9 cellular contexts compared by ENCODE assay signal in the genomic region with DNA sequence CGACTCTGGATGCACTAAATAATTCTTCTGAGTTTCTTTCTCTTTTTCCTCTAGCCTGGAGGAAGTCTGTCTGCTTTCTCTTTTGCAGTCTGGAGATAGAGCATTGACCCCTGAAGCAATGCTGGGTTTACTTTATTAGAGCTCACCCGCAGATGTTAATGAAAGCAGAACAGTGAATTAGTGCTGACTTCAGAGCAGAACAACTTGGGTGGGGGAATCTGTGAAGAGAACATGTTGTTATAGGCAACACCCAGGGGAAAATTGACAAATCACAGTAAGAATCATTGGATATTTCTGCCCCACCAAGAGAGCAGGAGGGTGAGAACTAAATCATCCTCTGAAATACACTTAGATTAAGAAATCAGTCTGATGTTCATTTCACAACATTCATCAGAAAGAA.
DNase-seq lines count a peak whose midpoint lies in the region; ATAC-seq and TF ChIP-seq lines count a peak whose summit lies in the region.
"Had no signal": no experiment of that assay in that cellular context is flagged by ENCODE, and none has a peak within 500 bp of the region (broad histone marks: within the 10 kb centered on the region; RNA-seq: fewer than 3 reads in every experiment).

No MANE protein-coding gene starts in this region.

- H3K9me3 Mint-ChIP-seq in dendritic cell treated with granulocyte-macrophage colony-stimulating factor and Interleukin-4, amounts not matched to agents 40 ng/mL and 50 ng/mL, for 4 days, result peaks cover 11% of the 10 kb centered on the region
- H3K9me3 Mint-ChIP-seq in activated CD4-positive, alpha-beta T cell treated with anti-CD3 and anti-CD28 coated beads for 36 hours (ENCODE audit: low read depth), result no peaks in the 10 kb centered on the region

- H3K36me3 Mint-ChIP-seq in dendritic cell treated with granulocyte-macrophage colony-stimulating factor and Interleukin-4, amounts not matched to agents 40 ng/mL and 50 ng/mL, for 4 days (ENCODE audit: low read depth), result no peaks in the 10 kb centered on the region
- no peaks in the 10 kb centered on the region for H3K36me3 Mint-ChIP-seq in activated CD4-positive, alpha-beta T cell treated with anti-CD3 and anti-CD28 coated beads for 36 hours (ENCODE audit: low read depth)
- H3K36me3 Mint-ChIP-seq: activated naive CD8-positive, alpha-beta T cell had no signal

- H3K27me3 ChIP-seq in mesendoderm (ENCODE audit: insufficient read depth, low read length, poor library complexity), result no peaks in the 10 kb centered on the region
- no peaks in the 10 kb centered on the region for H3K27me3 ChIP-seq in vagina

- no peak overlapping the region for H2BK120ac ChIP-seq in mesendoderm (ENCODE audit: low read depth, low read length)

- H2AK5ac ChIP-seq in mesendoderm (ENCODE audit: low read length), result no peak overlapping the region

- no peak overlapping the region for H3K4me3 ChIP-seq in mesendoderm (ENCODE audit: low read length)
- no peak overlapping the region for H3K4me3 ChIP-seq in vagina

- CTCF ChIA-PET in activated CD4-positive, alpha-beta T cell treated with anti-CD3 and anti-CD28 coated beads for 36 hours (lab: Charles Lee), result no interaction called here

- no peak overlapping the region for H4K8ac ChIP-seq in mesendoderm (ENCODE audit: low read depth, low read length)

- peak overlapping the region; percentile 70 for H3K27ac Mint-ChIP-seq in dendritic cell treated with granulocyte-macrophage colony-stimulating factor and Interleukin-4, amounts not matched to agents 40 ng/mL and 50 ng/mL, for 4 days
- H3K27ac Mint-ChIP-seq in activated CD4-positive, alpha-beta T cell treated with anti-CD3 and anti-CD28 coated beads for 36 hours, result no peak overlapping the region
- H3K27ac Mint-ChIP-seq: activated naive CD8-positive, alpha-beta T cell had no signal

- H3K4me2 ChIP-seq in mesendoderm (ENCODE audit: low read length), result no peak overlapping the region

- TF ChIP-seq CTCF in vagina (IDR thresholded peaks at IDR 0.05), result no peak

- H3K79me2 ChIP-seq in mesendoderm (ENCODE audit: control insufficient read depth, insufficient read depth, low read length), result peaks cover 13% of the 10 kb centered on the region

- H3K9ac ChIP-seq in mesendoderm (ENCODE audit: low read length), result no peak overlapping the region

- H3K36me3 ChIP-seq in mesendoderm (ENCODE audit: control insufficient read depth, insufficient read depth, low read length), result no peaks in the 10 kb centered on the region
- H3K36me3 ChIP-seq in vagina, result no peaks in the 10 kb centered on the region

- DNase-seq in Right ventricle myocardium inferior (ENCODE audit: missing footprints), result no peak
- DNase-seq in cardiac septum (ENCODE audit: low spot score), result no peak
- DNase-seq in mesendoderm, result no peak
- no peak for DNase-seq in vagina (ENCODE audit: extremely low spot score in 2 of 2)
- DNase-seq in activated CD4-positive, alpha-beta T cell treated with anti-CD3 and anti-CD28 coated beads for 36 hours, result no peak
- DNase-seq in NK-92 treated with Interleukin-12 subunit alpha and Interleukin-12 subunit beta, amount 100 ng/mL, for 24 hours (lab: John Stamatoyannopoulos, UW), result no peak
- DNase-seq in ecto neural progenitor cell (ENCODE audit: low spot score), result no peak

- no peak overlapping the region for H3K56ac ChIP-seq in mesendoderm (ENCODE audit: low read length)

- peaks cover 13% of the 10 kb centered on the region for H3K79me1 ChIP-seq in mesendoderm (ENCODE audit: low read length)

- H4K5ac ChIP-seq in mesendoderm (ENCODE audit: low read length), result no peak overlapping the region

- no peak overlapping the region for H3K4me3 Mint-ChIP-seq in dendritic cell treated with granulocyte-macrophage colony-stimulating factor and Interleukin-4, amounts not matched to agents 40 ng/mL and 50 ng/mL, for 4 days
- no peak overlapping the region for H3K4me3 Mint-ChIP-seq in activated CD4-positive, alpha-beta T cell treated with anti-CD3 and anti-CD28 coated beads for 36 hours
- H3K4me3 Mint-ChIP-seq: activated naive CD8-positive, alpha-beta T cell had no signal

- H3K4me1 ChIP-seq in mesendoderm (ENCODE audit: control insufficient read depth, low read depth, low read length) (peaks cover 2% of the 10 kb centered on the region), vagina (peaks cover 23% of the 10 kb centered on the region)

- no peak for TF ChIP-seq POLR2A in vagina (IDR thresholded peaks at IDR 0.05)

- POLR2A ChIA-PET in activated CD4-positive, alpha-beta T cell treated with anti-CD3 and anti-CD28 coated beads for 36 hours (lab: Charles Lee), result no interaction called here

- peak; percentile 89 for ATAC-seq in Right ventricle myocardium inferior
- no peak for ATAC-seq in activated CD4-positive, alpha-beta T cell treated with anti-CD3 and anti-CD28 coated beads for 36 hours

- H3K27me3 Mint-ChIP-seq in dendritic cell treated with granulocyte-macrophage colony-stimulating factor and Interleukin-4, amounts not matched to agents 40 ng/mL and 50 ng/mL, for 4 days, result no peaks in the 10 kb centered on the region
- H3K27me3 Mint-ChIP-seq in activated CD4-positive, alpha-beta T cell treated with anti-CD3 and anti-CD28 coated beads for 36 hours, result peaks cover 20% of the 10 kb centered on the region

- H3K27ac ChIP-seq in mesendoderm (ENCODE audit: low read depth, low read length), result no peak overlapping the region
- H3K27ac ChIP-seq in vagina, result peak overlapping the region; percentile 23

- peak overlapping the region; percentile 45 for H3K18ac ChIP-seq in mesendoderm (ENCODE audit: low read length)

- H3K23ac ChIP-seq in mesendoderm (ENCODE audit: low read length), result no peak overlapping the region

- intact Hi-C loops in Right ventricle myocardium inferior (cut with DNase I) (loop anchor here (10.0 kb wide), 1 partner anchor 165 kb away; a partner anchor contains a TSS), cardiac septum (cut with DNase I) (no loop called here), vagina (cut with DNase I) (no loop called here)
- intact Hi-C loops in dendritic cell treated with granulocyte-macrophage colony-stimulating factor and Interleukin-4, amounts not matched to agents 40 ng/mL and 50 ng/mL, for 4 days (cut with micrococcal nuclease), result no loop called here
- intact Hi-C loops in activated CD4-positive, alpha-beta T cell treated with anti-CD3 and anti-CD28 coated beads for 36 hours (cut with DNase I, micrococcal nuclease), result no loop called here

- no peaks in the 10 kb centered on the region for H3K9me3 ChIP-seq in vagina

- peaks cover 30% of the 10 kb centered on the region for H3K4me1 Mint-ChIP-seq in dendritic cell treated with granulocyte-macrophage colony-stimulating factor and Interleukin-4, amounts not matched to agents 40 ng/mL and 50 ng/mL, for 4 days (ENCODE audit: low read depth)
- peaks cover 2% of the 10 kb centered on the region for H3K4me1 Mint-ChIP-seq in activated CD4-positive, alpha-beta T cell treated with anti-CD3 and anti-CD28 coated beads for 36 hours

- no CpG with 5 or more reads among the region's 2 CpGs for WGBS in mesendoderm (ENCODE audit: extremely low coverage, insufficient coverage, low lambda C conversion rate)

- H2BK5ac ChIP-seq in mesendoderm (ENCODE audit: low read length), result no peak overlapping the region

- no peak overlapping the region for H2BK15ac ChIP-seq in mesendoderm (replicated peaks; ENCODE audit: low read depth)

- H3K4ac ChIP-seq in mesendoderm (ENCODE audit: low read depth, low read length), result no peak overlapping the region
